ENCODE assay signal across 16 cellular contexts in the genomic region with DNA sequence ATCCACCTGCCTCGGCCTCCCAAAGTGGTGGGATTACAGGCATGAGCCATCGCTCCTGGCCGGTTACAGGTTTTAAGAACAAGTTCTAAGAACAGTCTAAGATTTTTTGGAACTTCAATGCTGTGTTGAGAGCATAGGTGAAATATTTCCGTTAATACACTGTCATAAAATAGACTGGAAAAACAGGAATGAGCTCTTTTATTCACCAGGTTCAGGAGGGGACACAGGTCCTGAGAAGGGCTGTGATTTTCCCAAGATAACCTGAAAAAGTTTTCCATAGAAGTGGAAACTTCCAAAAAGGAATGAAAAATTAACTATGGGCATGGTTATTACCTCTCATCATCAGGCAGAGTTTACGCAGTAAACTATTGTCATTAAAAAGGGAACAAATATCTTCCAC.
DNase-seq lines count a peak whose midpoint lies in the region; ATAC-seq and TF ChIP-seq lines count a peak whose summit lies in the region.
"Had no signal": no experiment of that assay in that cellular context is flagged by ENCODE, and none has a peak within 500 bp of the region (broad histone marks: within the 10 kb centered on the region; RNA-seq: fewer than 3 reads in every experiment).

No MANE protein-coding gene starts in this region.

- TF ChIP-seq POLR2A in gastroesophageal sphincter (IDR thresholded peaks at IDR 0.05) (no peak), erythroblast (IDR thresholded peaks at IDR 0.05; ENCODE audit: low read length) (no peak)

- H3K9me3 Mint-ChIP-seq in Calu3 (ENCODE audit: low read depth, unreplicated experiment): peaks cover 2% of the 10 kb centered on the region

- ATAC-seq in gastroesophageal sphincter (no peak), HG02798 (IDR thresholded peaks at IDR 0.05; ENCODE audit: poor library complexity, unreplicated experiment) (no peak), HG02571 (IDR thresholded peaks at IDR 0.05; ENCODE audit: unreplicated experiment) (no peak)
- ATAC-seq: stimulated activated naive CD8-positive, alpha-beta T cell treated with anti-CD3 and anti-CD28 coated beads, Interleukin-15, Interleukin-2, amounts not matched to agents 100 U/mL and 50 U/mL, for 24 hours had no signal

- TF ChIP-seq CTCF in Calu3 (IDR thresholded peaks at IDR 0.05; ENCODE audit: unreplicated experiment) (no peak), ascending aorta (IDR thresholded peaks at IDR 0.05) (no peak), gastroesophageal sphincter (IDR thresholded peaks at IDR 0.05) (no peak)

- no peak for TF ChIP-seq EP300 in gastroesophageal sphincter (IDR thresholded peaks at IDR 0.05)

- peaks cover 12 to 15% of the 10 kb centered on the region in 2 donors for H3K9me3 ChIP-seq in ascending aorta
- H3K9me3 ChIP-seq in gastroesophageal sphincter: peaks cover 0 to 17% (median 0%) of the 10 kb centered on the region in 3 donors
- H3K9me3 ChIP-seq in skeletal muscle satellite cell (replicated peaks; ENCODE audit: low read length): peaks cover 7% of the 10 kb centered on the region

- no TSS peak for BruUV-seq in Calu3 (replicated peaks; lab: Mats Ljungman, UMichigan)

- no peak for DNase-seq in Calu3
- no peak for DNase-seq in ascending aorta (ENCODE audit: low spot score in 2 of 2)
- no peak for DNase-seq in DMS53 treated with DMSO at 0.1 percent for 48 hours (lab: John Stamatoyannopoulos, UW; ENCODE audit: unreplicated experiment)
- no peak for DNase-seq in erythroblast (lab: John Stamatoyannopoulos, UW)
- DNase-seq: activated CD4-positive, alpha-beta T cell treated with anti-CD3 and anti-CD28 coated beads for 1 hour; CD8-positive, alpha-beta memory T cell; cortex of kidney; NCI-H2029; NCI-H510A; nephron progenitor cell; Right ventricle myocardium superior; stimulated activated naive CD8-positive, alpha-beta T cell treated with anti-CD3 and anti-CD28 coated beads, Interleukin-15, Interleukin-2, amounts not matched to agents 100 U/mL and 50 U/mL, for 24 hours had no signal

- H3K27ac Mint-ChIP-seq in Calu3 (ENCODE audit: unreplicated experiment): peak overlapping the region; percentile 3
- H3K27ac Mint-ChIP-seq: CD8-positive, alpha-beta memory T cell; nephron progenitor cell had no signal

- H3K27ac ChIP-seq in ascending aorta: peak overlapping the region; percentile 64 to 83
- H3K27ac ChIP-seq in gastroesophageal sphincter: peak overlapping the region in 3 of 4 donors; percentile 54 to 60 (median 56)

- H3K4me1 ChIP-seq in ascending aorta (peaks cover 2 to 23% of the 10 kb centered on the region in 2 donors), gastroesophageal sphincter (peaks cover 13 to 56% (median 14%) of the 10 kb centered on the region in 3 donors), skeletal muscle satellite cell (ENCODE audit: control insufficient read depth, insufficient read depth, low read length) (peaks cover 46% of the 10 kb centered on the region)

- peaks cover 31% of the 10 kb centered on the region for H3K4me1 Mint-ChIP-seq in Calu3 (ENCODE audit: low read depth, unreplicated experiment)
- H3K4me1 Mint-ChIP-seq: CD8-positive, alpha-beta memory T cell; nephron progenitor cell had no signal

- H3K27me3 ChIP-seq in ascending aorta: no peaks in the 10 kb centered on the region
- no peaks in the 10 kb centered on the region for H3K27me3 ChIP-seq in gastroesophageal sphincter
- no peaks in the 10 kb centered on the region for H3K27me3 ChIP-seq in skeletal muscle satellite cell (ENCODE audit: control insufficient read depth, insufficient read depth, low read length)

- H3K27me3 Mint-ChIP-seq in Calu3 (ENCODE audit: unreplicated experiment): no peaks in the 10 kb centered on the region

- H3K36me3 ChIP-seq in ascending aorta (no peaks in the 10 kb centered on the region), gastroesophageal sphincter (no peaks in the 10 kb centered on the region), skeletal muscle satellite cell (ENCODE audit: insufficient read depth, low read length) (no peaks in the 10 kb centered on the region)

- intact Hi-C loops in Calu3 (cut with micrococcal nuclease; ENCODE audit: unreplicated experiment) (no loop called here), ascending aorta (cut with DNase I) (loop anchor here (5.0 kb wide), 1 partner anchor 56 kb away; no protein-coding TSS in a partner anchor)

- H3K4me2 ChIP-seq in skeletal muscle satellite cell (ENCODE audit: low read length): peak overlapping the region; percentile 68

- peak overlapping the region; percentile 17 for H3K4me3 Mint-ChIP-seq in Calu3 (ENCODE audit: low read depth, unreplicated experiment)
- H3K4me3 Mint-ChIP-seq: CD8-positive, alpha-beta memory T cell; nephron progenitor cell had no signal

- WGBS in gastroesophageal sphincter (ENCODE audit: low coverage in 1 of 2), 2 donors: 79 to 81% methylated on average over 2 to 5 of the region's 5 CpGs

- H3K36me3 Mint-ChIP-seq in Calu3 (ENCODE audit: insufficient read depth, unreplicated experiment): no peaks in the 10 kb centered on the region

- H3K9ac ChIP-seq in skeletal muscle satellite cell (ENCODE audit: low read depth, low read length): peak overlapping the region; percentile 72

- H3K4me3 ChIP-seq in ascending aorta (no peak overlapping the region), gastroesophageal sphincter (no peak overlapping the region), skeletal muscle satellite cell (ENCODE audit: low read length) (peak overlapping the region; percentile 20)

- CTCF ChIA-PET in Calu3 (lab: Charles Lee): interaction anchor here (0.8 to 1.4 kb wide), 5 partner anchors 15 to 162 kb away, joined by 3 to 4 read pairs (median 3); no protein-coding TSS in a partner anchor
